10 cellular contexts compared by ENCODE assay signal in the genomic region with DNA sequence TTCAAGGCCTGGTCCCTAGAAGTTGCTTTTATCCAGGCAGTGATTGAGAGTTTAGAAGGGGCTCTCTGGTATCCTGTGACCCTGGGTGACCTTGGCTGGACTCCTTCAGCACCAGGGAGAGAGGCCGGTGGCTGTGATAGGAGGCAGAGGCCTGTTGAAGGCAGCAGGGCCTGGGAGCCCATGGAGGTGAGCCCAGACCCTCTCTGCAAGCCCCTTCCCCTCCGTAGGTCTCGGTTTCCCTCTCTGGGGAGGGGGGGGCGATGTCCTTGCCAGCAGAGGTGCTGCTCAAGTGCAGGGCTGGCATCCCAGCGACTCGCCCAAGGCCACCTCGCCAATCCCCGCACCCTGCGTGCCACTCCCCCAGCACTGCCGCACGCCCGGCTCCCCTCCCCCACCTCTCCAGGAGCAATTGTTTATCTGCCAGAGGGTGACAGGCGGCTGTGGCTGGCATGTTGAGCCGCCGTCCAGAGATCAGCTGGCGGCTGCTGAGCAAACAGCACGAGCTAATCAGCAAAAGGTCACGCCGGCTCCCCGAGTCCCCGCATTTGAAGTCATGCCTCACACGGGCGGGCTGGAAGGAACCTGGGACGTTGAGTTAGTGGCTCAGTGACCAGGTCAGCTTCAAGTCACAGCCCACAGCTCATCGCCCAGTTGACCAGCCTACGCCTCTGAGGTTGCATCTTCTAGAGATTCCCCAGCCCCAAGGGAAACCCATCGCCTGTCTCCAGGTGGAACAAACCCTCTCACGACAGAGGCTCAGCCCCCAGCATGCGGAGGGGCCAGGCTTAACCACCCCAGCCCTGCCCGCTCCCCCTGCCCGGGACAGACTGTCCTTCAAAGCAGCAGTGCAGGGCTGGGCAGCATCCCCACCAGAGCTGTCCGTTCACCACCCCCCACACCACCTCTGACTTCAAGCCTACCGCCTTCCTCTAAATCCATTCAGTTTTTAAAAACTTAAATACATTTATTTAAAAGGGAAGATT. TPM values are rescaled to one million over a fixed set of nuclear protein-coding genes. Genes with fewer than 3 reads are reported as not detected.
DNase-seq lines count a peak whose midpoint lies in the region; ATAC-seq and TF ChIP-seq lines count a peak whose summit lies in the region.
"Had no signal": no experiment of that assay in that cellular context is flagged by ENCODE, and none has a peak within 500 bp of the region (broad histone marks: within the 10 kb centered on the region; RNA-seq: fewer than 3 reads in every experiment).

No MANE protein-coding gene starts in this region.

- TF ChIP-seq CTCF in glutamatergic neuron (IDR thresholded peaks at IDR 0.05; ENCODE audit: partially characterized antibody, unreplicated experiment) (no peak), neural progenitor cell (IDR thresholded peaks at IDR 0.05) (no peak), brain microvascular endothelial cell (IDR thresholded peaks at IDR 0.05; ENCODE audit: low read depth, low read length, missing control alignments) (no peak)

- H3K4me3 ChIP-seq in H7 (ENCODE audit: insufficient read depth, low read depth, low read length) (no peak overlapping the region), neural progenitor cell (no peak overlapping the region), brain microvascular endothelial cell (ENCODE audit: low read depth, low read length) (no peak overlapping the region)

- H3K27ac ChIP-seq in neural progenitor cell (no peak overlapping the region), brain microvascular endothelial cell (no peak overlapping the region)

- no peak for ATAC-seq in HG03565 (IDR thresholded peaks at IDR 0.05; ENCODE audit: unreplicated experiment)
- ATAC-seq: T-cell had no signal

- peaks cover 6% of the 10 kb centered on the region for H3K9me3 ChIP-seq in neural progenitor cell (ENCODE audit: low read depth)

- H2AFZ ChIP-seq in neural progenitor cell (replicated peaks): no peak overlapping the region

- peaks cover 23% of the 10 kb centered on the region for H3K9me3 Mint-ChIP-seq in glutamatergic neuron (ENCODE audit: unreplicated experiment)
- peaks cover 10% of the 10 kb centered on the region for H3K9me3 Mint-ChIP-seq in neural progenitor cell

- H3K4me1 ChIP-seq in neural progenitor cell: peaks cover 11% of the 10 kb centered on the region

- no peak overlapping the region for H3K9ac ChIP-seq in neural progenitor cell

- H3K79me2 ChIP-seq in neural progenitor cell (ENCODE audit: low read depth): no peaks in the 10 kb centered on the region

- no peaks in the 10 kb centered on the region for H3K27me3 ChIP-seq in H7 (ENCODE audit: control insufficient read depth, insufficient read depth, low read length)
- no peaks in the 10 kb centered on the region for H3K27me3 ChIP-seq in neural progenitor cell
- H3K27me3 ChIP-seq in brain microvascular endothelial cell (replicated peaks): no peaks in the 10 kb centered on the region

- peaks cover 30% of the 10 kb centered on the region for H3K4me1 Mint-ChIP-seq in glutamatergic neuron (ENCODE audit: low read depth, unreplicated experiment)
- peaks cover 38% of the 10 kb centered on the region for H3K4me1 Mint-ChIP-seq in neural progenitor cell
- H3K4me1 Mint-ChIP-seq: immature natural killer cell had no signal

- H3K36me3 Mint-ChIP-seq in glutamatergic neuron (ENCODE audit: unreplicated experiment) (peaks cover 18% of the 10 kb centered on the region), neural progenitor cell (peaks cover 14% of the 10 kb centered on the region)
- H3K36me3 Mint-ChIP-seq: immature natural killer cell, T-cell had no signal

- DNase-seq in H7 (peak; percentile 87), NCI-H510A (lab: John Stamatoyannopoulos, UW) (peak; percentile 91), glutamatergic neuron (peak; percentile 74), neural progenitor cell (ENCODE audit: low spot score) (peak; percentile 64), NOMO-1 (lab: John Stamatoyannopoulos, UW; ENCODE audit: unreplicated experiment in 2 of 2) (no peak), NCI-H128 (lab: John Stamatoyannopoulos, UW; ENCODE audit: unreplicated experiment) (no peak), brain microvascular endothelial cell (no peak)
- DNase-seq: immature natural killer cell, T-cell had no signal

- in situ Hi-C loops in brain microvascular endothelial cell (cut with HindIII; ENCODE audit: low pct_ligation_motif_present, low sequenced_read_pairs): no loop called here

- peaks cover 46% of the 10 kb centered on the region for H4K20me1 ChIP-seq in neural progenitor cell (ENCODE audit: low read depth)

- peaks cover 20% of the 10 kb centered on the region for H3K27me3 Mint-ChIP-seq in glutamatergic neuron (ENCODE audit: unreplicated experiment)
- H3K27me3 Mint-ChIP-seq in neural progenitor cell (ENCODE audit: insufficient read depth, low read depth): peaks cover 8% of the 10 kb centered on the region

- H3K4me3 Mint-ChIP-seq in glutamatergic neuron (ENCODE audit: unreplicated experiment) (peak overlapping the region; percentile 69), neural progenitor cell (no peak overlapping the region)
- H3K4me3 Mint-ChIP-seq: immature natural killer cell, T-cell had no signal

- peaks cover 15% of the 10 kb centered on the region for H3F3A ChIP-seq in neural progenitor cell (ENCODE audit: low read depth)

- H3K27ac Mint-ChIP-seq in glutamatergic neuron (ENCODE audit: unreplicated experiment) (peak overlapping the region; percentile 91), neural progenitor cell (peak overlapping the region; percentile 53)
- H3K27ac Mint-ChIP-seq: immature natural killer cell, T-cell had no signal

- no peaks in the 10 kb centered on the region for H3K36me3 ChIP-seq in H7 (replicated peaks; ENCODE audit: control insufficient read depth, insufficient read depth, low read length)
- no peaks in the 10 kb centered on the region for H3K36me3 ChIP-seq in neural progenitor cell
- H3K36me3 ChIP-seq in brain microvascular endothelial cell (replicated peaks): no peaks in the 10 kb centered on the region

- H3K4me2 ChIP-seq in neural progenitor cell: peak overlapping the region; percentile 16

RNA-seq across cellular contexts. Expression of a gene that starts 43.7 kb away (rescaled TPM):
- total RNA-seq in H7 (2014; rRNA removed; shearing (Covaris generic)): 16.0 and 19.9 TPM in 2 replicates
- 40.0 TPM for total RNA-seq in glutamatergic neuron (ENCODE audit: unreplicated experiment)
- total RNA-seq in neural progenitor cell (ENCODE audit: low replicate concordance): 2.2 and 13.6 TPM in 2 replicates

Comparison
In these comparisons a context has a peak if more than half of its experiments do, and no peak if none do; other contexts are left out.
1. DNase-seq: peak in H7 (single experiment), NCI-H510A (single experiment), glutamatergic neuron (single experiment) and neural progenitor cell (single experiment); none in NOMO-1 (0 of 2), NCI-H128 (single experiment) and brain microvascular endothelial cell (single experiment).